In genomic region chr9:130997925-130998595, GRCh38 we compare ENCODE assay signal across 8 cellular contexts. TPM values are rescaled to one million over a fixed set of nuclear protein-coding genes. Genes with fewer than 3 reads are reported as not detected.
DNase-seq lines count a peak whose midpoint lies in the region; ATAC-seq, FAIRE-seq and TF ChIP-seq lines count a peak whose summit lies in the region.

No MANE protein-coding gene starts in this region.

- H3K27me3 Mint-ChIP-seq in osteocyte (ENCODE audit: unreplicated experiment) = peaks cover 15% of the 10 kb centered on the region

- H3K4me3 ChIP-seq in AG09309 (ENCODE audit: control insufficient read depth, low read depth, low read length) (no peak overlapping the region), fibroblast of villous mesenchyme (ENCODE audit: low read depth, low read length) (no peak overlapping the region)

- no peak for TF ChIP-seq POLR2A in GM12892 (IDR thresholded peaks at IDR 0.05; ENCODE audit: low read depth, low read length)

- no peaks in the 10 kb centered on the region for H3K36me3 Mint-ChIP-seq in osteocyte (ENCODE audit: unreplicated experiment)

- TF ChIP-seq CTCF in AG09309 (IDR thresholded peaks at IDR 0.05; ENCODE audit: control insufficient read depth, insufficient read depth, low read depth, low read length, missing control alignments) = peak; percentile 86
- peak; percentile 75 for TF ChIP-seq CTCF in fibroblast of villous mesenchyme (IDR thresholded peaks at IDR 0.05; ENCODE audit: insufficient read depth, low read depth, low read length)
- TF ChIP-seq CTCF in osteocyte (IDR thresholded peaks at IDR 0.05) = peak; percentile 92

- FAIRE-seq in GM12892 (lab: Jason Lieb, UNC) = no peak

- H3K4me1 Mint-ChIP-seq in osteocyte (ENCODE audit: unreplicated experiment) = no peaks in the 10 kb centered on the region

- DNase-seq in AG09309 (ENCODE audit: low read depth) (no peak), GM12892 (ENCODE audit: insufficient read length) (peak; percentile 82), NCI-H510A (lab: John Stamatoyannopoulos, UW) (peak; percentile 47), activated T-cell treated with anti-CD3 and anti-CD28 coated beads for 4 hours (peak; percentile 7), fibroblast of villous mesenchyme (ENCODE audit: low read depth) (peak; percentile 62), osteocyte (ENCODE audit: extremely low spot score, unreplicated experiment) (peak; percentile 92), middle frontal gyrus (ENCODE audit: extremely low spot score, low spot score) (no peak)

- no peak overlapping the region for H3K27ac Mint-ChIP-seq in osteocyte (ENCODE audit: unreplicated experiment)

- no peak overlapping the region for H3K4me3 Mint-ChIP-seq in osteocyte (ENCODE audit: unreplicated experiment)

- H3K9me3 Mint-ChIP-seq in osteocyte (ENCODE audit: unreplicated experiment) = no peaks in the 10 kb centered on the region

- ATAC-seq in HG03175 (IDR thresholded peaks at IDR 0.05; ENCODE audit: unreplicated experiment) = no peak

RNA-seq across cellular contexts. Expression of gene LAMC3, which starts 10.9 kb away (rescaled TPM):
- polyA plus RNA-seq in GM12892 (2012; ENCODE audit: missing spikeins) = not detected
- total RNA-seq in fibroblast of villous mesenchyme (0.43 and 1.3 TPM in 2 replicates), osteocyte (0.68 and 1.0 TPM in 2 replicates)

RNA-seq across cellular contexts. Expression of gene FIBCD1, which starts 59.0 kb away (rescaled TPM):
- polyA plus RNA-seq in GM12892 (2012; ENCODE audit: missing spikeins) = not detected
- 4.3 and 19.3 TPM in 2 replicates for total RNA-seq in fibroblast of villous mesenchyme
- 17.5 and 18.2 TPM in 2 replicates for total RNA-seq in osteocyte

Comparison
In these comparisons a context has a peak if more than half of its experiments do, and no peak if none do; other contexts are left out.
1. DNase-seq: peak in GM12892 (single experiment), NCI-H510A (single experiment), activated T-cell treated with anti-CD3 and anti-CD28 coated beads for 4 hours (single experiment), fibroblast of villous mesenchyme (single experiment) and osteocyte (single experiment); none in AG09309 (single experiment) and middle frontal gyrus (single experiment).
2. Peak in every context shown above with its lines, with median percentiles within 50 percentile points of each other: CTCF ChIP-seq.